Comparison of ENCODE assay signal across 1 cellular context in genomic region chr4:176753049-176753448, GRCh38.
A peak's percentile ranks its signal among the peaks of the same experiment; 100 is the strongest.
TF ChIP-seq lines count a peak whose summit lies in the region.

No MANE protein-coding gene starts in this region.

TF ChIP-seq in PFSK-1, 5 proteins besides CTCF, POLR2A, EP300 and RAD21 (continued from another document):
- 0 out of 4 replicates have a peak, but pooled peaks of 1 of the 2 experiments have one; percentile 24 for TF ChIP-seq REST (IDR thresholded peaks at IDR 0.05; ENCODE audit: insufficient read depth in 1 of 2, low read depth in 2 of 2, low read length in 2 of 2)
- TF ChIP-seq POLR2AphosphoS5 (IDR thresholded peaks at IDR 0.05; ENCODE audit: low read depth, low read length): no peak
